ENCODE assay signal across 9 cellular contexts in genomic region chr6:162711376-162711775, GRCh38. TPM values are rescaled to one million over a fixed set of nuclear protein-coding genes. Genes with fewer than 3 reads are reported as not detected.
"Had no signal": no experiment of that assay in that cellular context is flagged by ENCODE, and none has a peak within 500 bp of the region (broad histone marks: within the 10 kb centered on the region; RNA-seq: fewer than 3 reads in every experiment).

No MANE protein-coding gene starts in this region.

- H3K9me3 ChIP-seq: HAP-1 had no signal

- H3K4me3 ChIP-seq: GM23248, HAP-1 had no signal

- H2AFZ ChIP-seq: GM23248 had no signal

- H3K9ac ChIP-seq: GM23248 had no signal

- H3K27ac ChIP-seq: GM23248 had no signal

- FAIRE-seq: HTR-8/SVneo had no signal

- DNase-seq: GM23248, GOT3, H7, HFFc6 had no signal

- ATAC-seq: HCT116 had no signal

- H3K36me3 ChIP-seq: HAP-1 had no signal

RNA-seq across cellular contexts. Expression of gene PACRG, which starts 16.4 kb away (rescaled TPM):
- total RNA-seq: GM23248, H4, HFFc6 had no signal
- polyA plus RNA-seq: GM23248, IgD-negative memory B cell had no signal
